Comparison of ENCODE assay signal across 8 cellular contexts in the genomic region with DNA sequence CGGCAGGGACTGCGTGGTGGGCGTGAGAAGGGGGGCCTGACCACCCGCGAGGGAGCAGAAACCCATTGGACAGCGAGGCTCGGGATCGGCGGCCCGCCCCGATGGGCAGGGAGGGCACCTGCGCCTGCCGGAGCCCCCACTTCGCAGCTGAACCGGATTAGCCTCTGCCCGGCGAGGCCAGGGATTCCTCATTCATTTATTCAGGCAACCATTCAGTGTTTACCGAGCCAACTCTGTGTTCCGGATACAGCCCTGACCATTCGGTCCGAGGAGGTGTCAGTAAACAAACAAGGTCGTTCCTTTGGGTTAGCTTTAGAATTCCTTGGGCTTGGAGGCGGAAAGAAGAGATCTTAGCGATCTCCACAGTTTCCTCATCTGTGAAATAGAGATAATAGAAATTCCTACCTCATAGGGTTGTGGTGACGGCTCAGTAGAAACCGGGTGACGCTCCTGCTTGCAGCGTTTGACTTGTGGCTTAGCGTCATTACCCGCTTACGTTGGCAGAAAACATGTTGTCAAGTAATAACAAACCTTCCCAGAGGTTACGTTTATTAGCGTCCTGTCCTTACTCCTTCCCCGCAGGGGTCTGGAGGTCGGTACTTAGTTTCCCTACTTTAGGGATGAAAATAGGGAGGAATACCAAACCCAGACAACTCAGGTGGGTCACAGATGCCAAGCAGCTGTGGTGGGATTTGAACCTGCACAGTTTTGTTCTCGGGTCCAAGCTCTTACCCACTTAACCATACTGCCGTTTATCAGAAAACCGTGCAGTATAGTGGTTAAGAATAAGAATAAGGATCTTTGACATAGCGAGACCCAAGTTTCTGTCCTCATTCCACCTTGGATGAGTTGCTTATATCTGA. TPM values are rescaled to one million over a fixed set of nuclear protein-coding genes. Genes with fewer than 3 reads are reported as not detected.
DNase-seq lines count a peak whose midpoint lies in the region; ATAC-seq and TF ChIP-seq lines count a peak whose summit lies in the region.

No MANE protein-coding gene starts in this region.

- H3K36me3 Mint-ChIP-seq in neural crest cell (ENCODE audit: low read depth) = peaks cover 11% of the 10 kb centered on the region

- H3K4me1 ChIP-seq in GM23248 (ENCODE audit: insufficient read depth) = no peaks in the 10 kb centered on the region

- H3K4me3 Mint-ChIP-seq in neural crest cell = peak overlapping the region; percentile 99
- H3K4me3 Mint-ChIP-seq in stimulated activated naive CD8-positive, alpha-beta T cell treated with anti-CD3 and anti-CD28 coated beads, Interleukin-15, amount 100 ng/mL, for 72 hours = peak overlapping the region; percentile 93 to 96

- H3K27ac ChIP-seq in GM23248 (peak overlapping the region; percentile 93), RWPE1 (peak overlapping the region; percentile 90)

- CTCF ChIA-PET in RWPE1 (lab: Yijun Ruan, JAX) = interaction anchor here (0.6 to 1.3 kb wide), 4 partner anchors 106 to 345 kb away, joined by 3 to 6 read pairs (median 4); no protein-coding TSS in a partner anchor

- H3K27me3 ChIP-seq in GM23248 (replicated peaks; ENCODE audit: insufficient read depth) = no peaks in the 10 kb centered on the region

- H3K79me2 ChIP-seq in GM23248 (ENCODE audit: insufficient read depth) = peaks cover 44% of the 10 kb centered on the region

- no peak for TF ChIP-seq CTCF in RWPE1 (conservative IDR thresholded peaks at IDR 0.05; ENCODE audit: low read depth)
- TF ChIP-seq CTCF in fibroblast of villous mesenchyme (IDR thresholded peaks at IDR 0.05; ENCODE audit: insufficient read depth, low read depth, low read length) = no peak
- TF ChIP-seq CTCF in neural crest cell (conservative IDR thresholded peaks at IDR 0.05) = no peak

- H4K20me1 ChIP-seq in GM23248 (ENCODE audit: insufficient read depth) = no peaks in the 10 kb centered on the region

- H3K9ac ChIP-seq in GM23248 = peak overlapping the region; percentile 90

- ATAC-seq in stimulated activated naive CD8-positive, alpha-beta T cell treated with anti-CD3 and anti-CD28 coated beads, Interleukin-15, amount 100 ng/mL, for 72 hours = peak; percentile 77

- no peaks in the 10 kb centered on the region for H3K9me2 ChIP-seq in GM23248 (ENCODE audit: insufficient read depth)

- H3K27ac Mint-ChIP-seq in neural crest cell (ENCODE audit: unreplicated experiment) = peak overlapping the region; percentile 97
- H3K27ac Mint-ChIP-seq in stimulated activated naive CD8-positive, alpha-beta T cell treated with anti-CD3 and anti-CD28 coated beads, Interleukin-15, amount 100 ng/mL, for 72 hours = peak overlapping the region; percentile 97 to 100

- DNase-seq in DMS 273 (lab: John Stamatoyannopoulos, UW; ENCODE audit: unreplicated experiment) = peak; percentile 96
- peak; percentile 99 for DNase-seq in GM23248
- peak; percentile 96 for DNase-seq in LHCN-M2 (ENCODE audit: low read depth)
- DNase-seq in RWPE1 (ENCODE audit: low spot score) = peak; percentile 87
- DNase-seq in activated effector memory CD4-positive, alpha-beta T cell treated with Interleukin-2 at 50 U/mL for 16 hours = peak; percentile 47
- DNase-seq in fibroblast of villous mesenchyme (ENCODE audit: low read depth) = peak; percentile 98
- DNase-seq in neural crest cell (ENCODE audit: low read depth, low spot score) = peak; percentile 58
- DNase-seq in stimulated activated naive CD8-positive, alpha-beta T cell treated with anti-CD3 and anti-CD28 coated beads, Interleukin-15, amount 100 ng/mL, for 72 hours = peak; percentile 84 to 90

- no peaks in the 10 kb centered on the region for H3K36me3 ChIP-seq in GM23248 (ENCODE audit: low read depth)

- peak overlapping the region; percentile 58 for H2AFZ ChIP-seq in GM23248

- peaks cover 38% of the 10 kb centered on the region for H3K4me1 Mint-ChIP-seq in neural crest cell
- H3K4me1 Mint-ChIP-seq in stimulated activated naive CD8-positive, alpha-beta T cell treated with anti-CD3 and anti-CD28 coated beads, Interleukin-15, amount 100 ng/mL, for 72 hours = peaks cover 65% of the 10 kb centered on the region

- H3K27me3 Mint-ChIP-seq in neural crest cell (ENCODE audit: low read depth) = peaks cover 18% of the 10 kb centered on the region
- H3K27me3 Mint-ChIP-seq in stimulated activated naive CD8-positive, alpha-beta T cell treated with anti-CD3 and anti-CD28 coated beads, Interleukin-15, amount 100 ng/mL, for 72 hours = no peaks in the 10 kb centered on the region

- H3K4me2 ChIP-seq in GM23248 (ENCODE audit: unreplicated experiment) = peak overlapping the region; percentile 80

- H3K4me3 ChIP-seq in GM23248 = peak overlapping the region; percentile 78
- peak overlapping the region; percentile 90 for H3K4me3 ChIP-seq in fibroblast of villous mesenchyme (ENCODE audit: low read depth, low read length)

- WGBS in GM23248 (ENCODE audit: low coverage in 1 of 2, low lambda C conversion rate in 2 of 2, missing lambda C conversion rate in 2 of 2), 2 experiments = 1 to 2% methylated on average over 36 to 39 of the region's 39 CpGs

- peaks cover 19% of the 10 kb centered on the region for H3F3A ChIP-seq in GM23248 (ENCODE audit: insufficient read depth)

- in situ Hi-C loops in GM23248 (cut with MboI) = loop anchor here (5.0 kb wide), 1 partner anchor 101 kb away; no protein-coding TSS in a partner anchor

- peaks cover 3% of the 10 kb centered on the region for H3K9me3 Mint-ChIP-seq in neural crest cell
- no peaks in the 10 kb centered on the region for H3K9me3 Mint-ChIP-seq in stimulated activated naive CD8-positive, alpha-beta T cell treated with anti-CD3 and anti-CD28 coated beads, Interleukin-15, amount 100 ng/mL, for 72 hours

- POLR2A ChIA-PET in RWPE1 (lab: Yijun Ruan, JAX; ENCODE audit: low non-redundant PET) = no interaction called here

- no peaks in the 10 kb centered on the region for H3K9me3 ChIP-seq in GM23248 (ENCODE audit: low read depth)

RNA-seq across cellular contexts. Expression of a gene that starts 0.9 kb away (rescaled TPM):
- total RNA-seq in GM23248 (2014; rRNA removed; shearing (Covaris generic)) = 20.8 and 27.1 TPM in 2 replicates
- polyA plus RNA-seq in GM23248 (2016; fragmentation: Nextera tagmentation; extraction: Ambion mirVana) = 12.4 and 14.0 TPM in 2 replicates
- total RNA-seq in LHCN-M2 (2014; rRNA removed) = 26.6 and 38.2 TPM in 2 replicates
- 17.2 TPM for polyA plus RNA-seq in LHCN-M2 (2012)
- total RNA-seq in fibroblast of villous mesenchyme = 19.0 and 31.5 TPM in 2 replicates
- total RNA-seq in neural crest cell = 68.0 and 73.5 TPM in 2 replicates

Comparison
In these comparisons a context has a peak if more than half of its experiments do, and no peak if none do; other contexts are left out.
1. Peak in every context shown above with its lines: DNase-seq, ATAC-seq, H3K4me3 ChIP-seq and H3K27ac ChIP-seq.
2. DNase-seq: peak in every context shown above with its lines; median percentile 99 in GM23248; 98 in fibroblast of villous mesenchyme; 96 in DMS 273; 96 in LHCN-M2; 87 in RWPE1; 87 in stimulated activated naive CD8-positive, alpha-beta T cell treated with anti-CD3 and anti-CD28 coated beads, Interleukin-15, amount 100 ng/mL, for 72 hours; 58 in neural crest cell; 47 in activated effector memory CD4-positive, alpha-beta T cell treated with Interleukin-2 at 50 U/mL for 16 hours.